ENCODE assay signal across 22 cellular contexts in the genomic region with DNA sequence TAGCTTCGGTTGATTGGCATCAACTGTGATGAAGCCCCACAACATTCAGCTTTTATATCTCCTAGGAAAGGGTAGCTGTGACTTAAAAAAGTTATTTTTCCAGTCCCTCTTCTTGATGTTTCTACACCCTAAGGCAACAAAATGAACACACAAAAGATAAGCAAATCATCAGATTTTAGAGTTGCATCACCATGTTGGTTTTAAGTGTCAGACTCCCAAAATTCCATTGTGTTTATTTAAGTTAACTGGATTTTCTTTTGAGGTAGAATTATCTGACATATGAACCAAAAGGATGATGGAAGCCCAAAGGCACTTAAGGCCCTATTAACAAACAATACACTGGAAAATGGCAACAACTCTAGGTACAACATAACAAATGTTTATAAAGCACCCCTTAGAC.
DNase-seq lines count a peak whose midpoint lies in the region; ATAC-seq and TF ChIP-seq lines count a peak whose summit lies in the region.
"Had no signal": no experiment of that assay in that cellular context is flagged by ENCODE, and none has a peak within 500 bp of the region (broad histone marks: within the 10 kb centered on the region; RNA-seq: fewer than 3 reads in every experiment).

No MANE protein-coding gene starts in this region.

- CTCF ChIA-PET in IMR-90 (lab: Yijun Ruan, JAX) = interaction anchor here (0.6 kb wide), 1 partner anchor 513 kb away, joined by 5 read pairs; no protein-coding TSS in a partner anchor

- H3K9me1 ChIP-seq in IMR-90 (ENCODE audit: insufficient read depth, low read length) = no peaks in the 10 kb centered on the region

- TF ChIP-seq CTCF in IMR-90 (conservative IDR thresholded peaks at IDR 0.05; ENCODE audit: low read depth, low read length) (no peak), psoas muscle (IDR thresholded peaks at IDR 0.05) (no peak), testis (IDR thresholded peaks at IDR 0.05) (no peak)

- BruUV-seq in IMR-90 (replicated peaks; lab: Mats Ljungman, UMichigan) = no TSS peak

- H4K20me1 ChIP-seq in IMR-90 (ENCODE audit: insufficient read depth, low read length) = no peaks in the 10 kb centered on the region

- H2BK20ac ChIP-seq in IMR-90 (ENCODE audit: low read depth, low read length) = no peak overlapping the region

- H3K14ac ChIP-seq in IMR-90 (replicated peaks; ENCODE audit: low read depth, low read length) = no peak overlapping the region

- H2AK9ac ChIP-seq in IMR-90 (replicated peaks; ENCODE audit: low read depth, low read length, poor library complexity) = no peak overlapping the region

- no peak overlapping the region for H2BK5ac ChIP-seq in IMR-90 (ENCODE audit: low read depth, low read length, poor library complexity, severe bottlenecking)
- no peak overlapping the region for H2BK5ac ChIP-seq in mesendoderm (ENCODE audit: low read length)

- intact Hi-C loops in IMR-90 (cut with micrococcal nuclease) (no loop called here), psoas muscle (cut with DNase I) (no loop called here), testis (cut with DNase I; ENCODE audit: low total_unique reads) (no loop called here), left colon (cut with DNase I, micrococcal nuclease) (no loop called here)

- no peak overlapping the region for H3K4me2 ChIP-seq in IMR-90 (ENCODE audit: low read depth, low read length)
- H3K4me2 ChIP-seq in mesendoderm (ENCODE audit: low read length) = no peak overlapping the region

- H4K91ac ChIP-seq in IMR-90 (ENCODE audit: insufficient read depth, low read depth, low read length) = no peak overlapping the region

- no peak overlapping the region for H4K8ac ChIP-seq in IMR-90 (ENCODE audit: low read depth in 2 of 2, low read length in 2 of 2)
- H4K8ac ChIP-seq in mesendoderm (ENCODE audit: low read depth, low read length) = no peak overlapping the region

- H3K79me1 ChIP-seq in IMR-90 (ENCODE audit: low read depth in 1 of 2, low read length in 2 of 2) (no peaks in the 10 kb centered on the region), mesendoderm (ENCODE audit: low read length) (no peaks in the 10 kb centered on the region)

- POLR2A ChIA-PET in IMR-90 (lab: Charles Lee; ENCODE audit: unreplicated experiment) = no interaction called here

- H3K36me3 ChIP-seq in IMR-90 (ENCODE audit: control insufficient read depth, insufficient read depth, low read length) (no peaks in the 10 kb centered on the region), adipocyte (ENCODE audit: control insufficient read depth, insufficient read depth, low read length, severe bottlenecking) (no peaks in the 10 kb centered on the region), mesendoderm (ENCODE audit: control insufficient read depth, insufficient read depth, low read length) (no peaks in the 10 kb centered on the region), psoas muscle (ENCODE audit: insufficient read depth in 1 of 2, low read depth in 1 of 2) (no peaks in the 10 kb centered on the region), testis (ENCODE audit: low read depth, missing control alignments) (no peaks in the 10 kb centered on the region)

- TF ChIP-seq POLR2A in IMR-90 (IDR thresholded peaks at IDR 0.05; ENCODE audit: low read depth, low read length) (no peak), testis (IDR thresholded peaks at IDR 0.05) (no peak)

- H3K27me3 ChIP-seq in IMR-90 (ENCODE audit: control insufficient read depth, insufficient read depth, low read length) (no peaks in the 10 kb centered on the region), adipocyte (replicated peaks; ENCODE audit: control insufficient read depth, insufficient read depth, low read length) (no peaks in the 10 kb centered on the region), mesendoderm (ENCODE audit: insufficient read depth, low read length, poor library complexity) (no peaks in the 10 kb centered on the region), psoas muscle (ENCODE audit: insufficient read depth in 3 of 3, low read length in 2 of 3) (no peaks in the 10 kb centered on the region), testis (no peaks in the 10 kb centered on the region)

- no peak overlapping the region for H3K9ac ChIP-seq in IMR-90 (ENCODE audit: low read depth, low read length)
- H3K9ac ChIP-seq in adipocyte (ENCODE audit: low read length) = no peak overlapping the region
- H3K9ac ChIP-seq in mesendoderm (ENCODE audit: low read length) = no peak overlapping the region

- in situ Hi-C loops in IMR-90 (cut with MboI; ENCODE audit: low sequenced_read_pairs) = no loop called here

- H2BK120ac ChIP-seq in IMR-90 (ENCODE audit: low read depth, low read length) (no peak overlapping the region), mesendoderm (ENCODE audit: low read depth, low read length) (no peak overlapping the region)

- WGBS in IMR-90 (ENCODE audit: extremely low coverage in 2 of 2, insufficient read length in 1 of 2), 2 experiments = no CpG with 5 or more reads among the region's 1 CpG
- no CpG with 5 or more reads among the region's 1 CpG for WGBS in mesendoderm (ENCODE audit: extremely low coverage, insufficient coverage, low lambda C conversion rate)
- 55 to 63% (median 57%) methylated on average over 1 of the region's 1 CpG for WGBS in psoas muscle, 3 donors
- WGBS in testis, 2 donors = 90 to 95% methylated on average over 1 of the region's 1 CpG

- dilution Hi-C loops in IMR-90 (cut with HindIII; ENCODE audit: low sequenced_read_pairs, unreplicated experiment) = no loop called here

- H3K23ac ChIP-seq in IMR-90 (ENCODE audit: low read depth, low read length) = no peak overlapping the region
- no peak overlapping the region for H3K23ac ChIP-seq in mesendoderm (ENCODE audit: low read length)

- H3K4me1 ChIP-seq in IMR-90 (ENCODE audit: control insufficient read depth, insufficient read depth, low read length) (no peaks in the 10 kb centered on the region), adipocyte (ENCODE audit: control insufficient read depth, insufficient read depth, low read length) (no peaks in the 10 kb centered on the region), mesendoderm (ENCODE audit: control insufficient read depth, low read depth, low read length) (no peaks in the 10 kb centered on the region), psoas muscle (no peaks in the 10 kb centered on the region), testis (no peaks in the 10 kb centered on the region)

- ATAC-seq in IMR-90 (ENCODE audit: low read depth) (no peak; the same call in 1 of the 2 replicates), psoas muscle (no peak), left colon (no peak)
- ATAC-seq: CD8-positive, alpha-beta T cell; Panc1; T-cell had no signal

- H3K79me2 ChIP-seq in mesendoderm (ENCODE audit: control insufficient read depth, insufficient read depth, low read length) = no peaks in the 10 kb centered on the region

- H4K5ac ChIP-seq in IMR-90 (ENCODE audit: low read depth, low read length) = no peak overlapping the region
- no peak overlapping the region for H4K5ac ChIP-seq in mesendoderm (ENCODE audit: low read length)

- H2AK5ac ChIP-seq in IMR-90 (ENCODE audit: low read depth, low read length) = no peak overlapping the region
- no peak overlapping the region for H2AK5ac ChIP-seq in mesendoderm (ENCODE audit: low read length)

- TF ChIP-seq RAD21 in IMR-90 (IDR thresholded peaks at IDR 0.05; ENCODE audit: low read length) = no peak

- H2BK15ac ChIP-seq in IMR-90 (ENCODE audit: low read depth, low read length) (no peak overlapping the region), mesendoderm (replicated peaks; ENCODE audit: low read depth) (no peak overlapping the region)

- H3K27ac ChIP-seq in IMR-90 (ENCODE audit: insufficient read depth, low read length) (no peak overlapping the region), mesendoderm (ENCODE audit: low read depth, low read length) (no peak overlapping the region), psoas muscle (no peak overlapping the region), testis (no peak overlapping the region)

- H3K9me3 ChIP-seq in IMR-90 (ENCODE audit: control insufficient read depth, insufficient read depth, low read length) (no peaks in the 10 kb centered on the region), adipocyte (ENCODE audit: control insufficient read depth, low read length) (no peaks in the 10 kb centered on the region), psoas muscle (no peaks in the 10 kb centered on the region), testis (no peaks in the 10 kb centered on the region)

- H3K4me3 ChIP-seq in IMR-90 (ENCODE audit: insufficient read depth, low read depth, low read length) (no peak overlapping the region), adipocyte (ENCODE audit: low read length) (no peak overlapping the region), mesendoderm (ENCODE audit: low read length) (no peak overlapping the region), psoas muscle (no peak overlapping the region), testis (no peak overlapping the region)

- no peak overlapping the region for H2AFZ ChIP-seq in IMR-90 (replicated peaks; ENCODE audit: low read length, poor library complexity)

- no peak overlapping the region for H3K56ac ChIP-seq in IMR-90 (ENCODE audit: extremely low read depth, insufficient read depth, low read length)
- no peak overlapping the region for H3K56ac ChIP-seq in mesendoderm (ENCODE audit: low read length)

- H3K18ac ChIP-seq in IMR-90 (ENCODE audit: low read depth, low read length) = no peak overlapping the region
- H3K18ac ChIP-seq in mesendoderm (ENCODE audit: low read length) = no peak overlapping the region

- DNase-seq in IMR-90 (peak; percentile 42), adipocyte (ENCODE audit: low read depth) (peak; percentile 70), dedifferentiated amniotic fluid mesenchymal stem cell (ENCODE audit: extremely low spot score) (peak; percentile 25), mesendoderm (peak; percentile 8), psoas muscle (no peak), testis (no peak), left colon (no peak), NCI-H2171 treated with DMSO at 0.1 percent for 48 hours (lab: John Stamatoyannopoulos, UW) (no peak)
- DNase-seq: AML-193; C1 segment of cervical spinal cord; CD8-positive, alpha-beta T cell; DND-41; H9; NCI-H1417; NCI-H187; NCI-H2107; NCI-H345; NCI-H524; NCI-H774; NK-92 treated with Interleukin-12 subunit alpha and Interleukin-12 subunit beta, amount 100 ng/mL, for 24 hours; T-cell had no signal

- no peak overlapping the region for H3K4ac ChIP-seq in IMR-90 (ENCODE audit: low read depth, low read length)
- H3K4ac ChIP-seq in mesendoderm (ENCODE audit: low read depth, low read length) = no peak overlapping the region

TF ChIP-seq in IMR-90, 13 proteins besides CTCF, POLR2A, EP300 and RAD21 (continues in another document):
- TF ChIP-seq RFX5 (IDR thresholded peaks at IDR 0.05; ENCODE audit: low read depth, low read length) (no peak), NFE2L2 (IDR thresholded peaks at IDR 0.05; ENCODE audit: low read depth, low read length) (no peak), CEBPB (IDR thresholded peaks at IDR 0.05; ENCODE audit: low read depth, low read length) (peak; percentile 71)
- TF ChIP-seq, protein P1, sequence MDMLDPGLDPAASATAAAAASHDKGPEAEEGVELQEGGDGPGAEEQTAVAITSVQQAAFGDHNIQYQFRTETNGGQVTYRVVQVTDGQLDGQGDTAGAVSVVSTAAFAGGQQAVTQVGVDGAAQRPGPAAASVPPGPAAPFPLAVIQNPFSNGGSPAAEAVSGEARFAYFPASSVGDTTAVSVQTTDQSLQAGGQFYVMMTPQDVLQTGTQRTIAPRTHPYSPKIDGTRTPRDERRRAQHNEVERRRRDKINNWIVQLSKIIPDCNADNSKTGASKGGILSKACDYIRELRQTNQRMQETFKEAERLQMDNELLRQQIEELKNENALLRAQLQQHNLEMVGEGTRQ (IDR thresholded peaks at IDR 0.05; ENCODE audit: low read depth, low read length) = no peak

Comparison
In these comparisons a context has a peak if more than half of its experiments do, and no peak if none do; other contexts are left out.
1. DNase-seq: peak in IMR-90 (single experiment), adipocyte (single experiment), dedifferentiated amniotic fluid mesenchymal stem cell (single experiment) and mesendoderm (single experiment); none in psoas muscle (0 of 2), testis (single experiment), left colon (0 of 2) and NCI-H2171 treated with DMSO at 0.1 percent for 48 hours (single experiment).